ENCODE assay signal across 14 cellular contexts in genomic region chr20:49288250-49288751, GRCh38. TPM values are rescaled to one million over a fixed set of nuclear protein-coding genes. Genes with fewer than 3 reads are reported as not detected.
DNase-seq lines count a peak whose midpoint lies in the region; TF ChIP-seq lines count a peak whose summit lies in the region.
"Had no signal": no experiment of that assay in that cellular context is flagged by ENCODE, and none has a peak within 500 bp of the region (broad histone marks: within the 10 kb centered on the region; RNA-seq: fewer than 3 reads in every experiment).

No MANE protein-coding gene starts in this region.

- in situ Hi-C loops in GM23248 (cut with MboI), result no loop called here
- in situ Hi-C loops in G401 (cut with HindIII; ENCODE audit: low sequenced_read_pairs), result no loop called here

- intact Hi-C loops in A673 (cut with micrococcal nuclease; ENCODE audit: unreplicated experiment), result no loop called here
- intact Hi-C loops in activated CD4-positive, alpha-beta memory T cell treated with anti-CD3 and anti-CD28 coated beads for 36 hours (cut with micrococcal nuclease), result no loop called here

- DNase-seq in A673 (ENCODE audit: low spot score), result no peak
- DNase-seq in GM23248, result no peak
- DNase-seq in activated CD4-positive, alpha-beta memory T cell treated with anti-CD3 and anti-CD28 coated beads for 36 hours, result no peak
- DNase-seq in mesenchymal stem cell, result peak; percentile 6
- no peak for DNase-seq in NCI-H2029 treated with DMSO at 0.1 percent for 48 hours (lab: John Stamatoyannopoulos, UW)
- no peak for DNase-seq in G401 (ENCODE audit: low spot score)
- DNase-seq in NCI-H510A treated with DMSO at 0.1 percent for 48 hours (lab: John Stamatoyannopoulos, UW), result no peak
- DNase-seq in MM.1S, result no peak
- DNase-seq: CD4-positive, alpha-beta memory T cell; cortex of kidney; foreskin keratinocyte; kidney; NCI-H2107; Right ventricle myocardium superior had no signal

- H3K14ac ChIP-seq in mesenchymal stem cell (ENCODE audit: low read length in 2 of 2), result no peak overlapping the region

- H3F3A ChIP-seq in GM23248 (ENCODE audit: insufficient read depth) (peaks cover 98% of the 10 kb centered on the region), MM.1S (ENCODE audit: insufficient read depth, low read length) (peaks cover 13% of the 10 kb centered on the region; the same call in 1 of the 2 replicates)

- H4K20me1 ChIP-seq in GM23248 (ENCODE audit: insufficient read depth), result peaks cover 44% of the 10 kb centered on the region
- H4K20me1 ChIP-seq in MM.1S (ENCODE audit: insufficient read depth, low read length), result peaks cover 24% of the 10 kb centered on the region

- H3K4me1 ChIP-seq in A673 (ENCODE audit: insufficient read depth, low read length, poor library complexity, severe bottlenecking) (peaks cover 9% of the 10 kb centered on the region), GM23248 (ENCODE audit: insufficient read depth) (peaks cover 31% of the 10 kb centered on the region), mesenchymal stem cell (ENCODE audit: control insufficient read depth, insufficient read depth, low read depth, low read length) (peaks cover 4% of the 10 kb centered on the region), MM.1S (ENCODE audit: low read length) (no peaks in the 10 kb centered on the region)

- H3K27ac ChIP-seq in A673 (ENCODE audit: low read depth, low read length, poor library complexity, severe bottlenecking) (peak overlapping the region; percentile 67), GM23248 (peak overlapping the region; percentile 51), mesenchymal stem cell (ENCODE audit: low read length, poor library complexity, severe bottlenecking) (peak overlapping the region; percentile 43), MM.1S (ENCODE audit: low read length) (no peak overlapping the region)
- H3K27ac ChIP-seq: foreskin keratinocyte had no signal

- H3K27ac Mint-ChIP-seq in activated CD4-positive, alpha-beta memory T cell treated with anti-CD3 and anti-CD28 coated beads for 36 hours, result peak overlapping the region; percentile 66

- H3K9me3 Mint-ChIP-seq in activated CD4-positive, alpha-beta memory T cell treated with anti-CD3 and anti-CD28 coated beads for 36 hours, result peaks cover 34% of the 10 kb centered on the region

- TF ChIP-seq CTCF in A673 (conservative IDR thresholded peaks at IDR 0.05; ENCODE audit: low read depth, low read length) (no peak), MM.1S (IDR thresholded peaks at IDR 0.05; ENCODE audit: low read length) (no peak)

- H3K9me3 ChIP-seq in A673 (ENCODE audit: low read depth, low read length, poor library complexity, severe bottlenecking) (peaks cover 23% of the 10 kb centered on the region), GM23248 (ENCODE audit: low read depth) (no peaks in the 10 kb centered on the region), mesenchymal stem cell (ENCODE audit: control insufficient read depth, low read length) (peaks cover 17% of the 10 kb centered on the region), MM.1S (replicated peaks; ENCODE audit: insufficient read depth, low read length) (no peaks in the 10 kb centered on the region)

- no peak overlapping the region for H2BK120ac ChIP-seq in mesenchymal stem cell (ENCODE audit: low read depth, low read length)

- H2AK5ac ChIP-seq in mesenchymal stem cell (ENCODE audit: low read length, severe bottlenecking), result no peak overlapping the region

- no peak overlapping the region for H2BK5ac ChIP-seq in mesenchymal stem cell (ENCODE audit: low read depth, low read length, poor library complexity, severe bottlenecking)

- no peaks in the 10 kb centered on the region for H3K27me3 Mint-ChIP-seq in activated CD4-positive, alpha-beta memory T cell treated with anti-CD3 and anti-CD28 coated beads for 36 hours
- H3K27me3 Mint-ChIP-seq: CD4-positive, alpha-beta memory T cell had no signal

- H3K4ac ChIP-seq in mesenchymal stem cell (ENCODE audit: low read depth in 1 of 2, low read length in 2 of 2), result no peak overlapping the region

- H3K79me1 ChIP-seq in mesenchymal stem cell (replicated peaks; ENCODE audit: low read length, poor library complexity, severe bottlenecking), result no peaks in the 10 kb centered on the region

- H3K9ac ChIP-seq in GM23248, result no peak overlapping the region
- no peak overlapping the region for H3K9ac ChIP-seq in mesenchymal stem cell (ENCODE audit: low read length)
- no peak overlapping the region for H3K9ac ChIP-seq in MM.1S (ENCODE audit: low read length)

- no peak overlapping the region for H4K8ac ChIP-seq in mesenchymal stem cell (ENCODE audit: low read length)

- peaks cover 88% of the 10 kb centered on the region for H3K36me3 ChIP-seq in A673 (ENCODE audit: insufficient read depth, low read length, poor library complexity, severe bottlenecking)
- peaks cover 77% of the 10 kb centered on the region for H3K36me3 ChIP-seq in GM23248 (ENCODE audit: low read depth)
- H3K36me3 ChIP-seq in mesenchymal stem cell (ENCODE audit: control insufficient read depth in 1 of 2, insufficient read depth in 2 of 2, low read depth in 1 of 2, low read length in 2 of 2), result peaks cover 57 to 90% of the 10 kb centered on the region in 2 experiments
- H3K36me3 ChIP-seq in MM.1S (replicated peaks; ENCODE audit: insufficient read depth, low read length), result peaks cover 48% of the 10 kb centered on the region

- H2AFZ ChIP-seq in GM23248 (no peak overlapping the region), mesenchymal stem cell (ENCODE audit: low read depth, low read length) (no peak overlapping the region), MM.1S (ENCODE audit: low read length) (no peak overlapping the region)

- peaks cover 59% of the 10 kb centered on the region for H3K79me2 ChIP-seq in GM23248 (ENCODE audit: insufficient read depth)
- H3K79me2 ChIP-seq in MM.1S (ENCODE audit: low read length), result peaks cover 52% of the 10 kb centered on the region

- peaks cover 92% of the 10 kb centered on the region for H3K36me3 Mint-ChIP-seq in activated CD4-positive, alpha-beta memory T cell treated with anti-CD3 and anti-CD28 coated beads for 36 hours

- H4K91ac ChIP-seq in mesenchymal stem cell (ENCODE audit: low read length), result no peak overlapping the region

- H3K9me2 ChIP-seq in GM23248 (ENCODE audit: insufficient read depth) (no peaks in the 10 kb centered on the region), MM.1S (replicated peaks; ENCODE audit: insufficient read depth, low read length) (no peaks in the 10 kb centered on the region)

- CTCF ChIA-PET in A673 (lab: Charles Lee), result no interaction called here
- CTCF ChIA-PET in activated CD4-positive, alpha-beta memory T cell treated with anti-CD3 and anti-CD28 coated beads for 36 hours (lab: Charles Lee), result interaction anchor here (1.0 kb wide), 1 partner anchor 11 kb away, joined by 5 read pairs; no protein-coding TSS in a partner anchor

- no peak overlapping the region for H3K4me3 Mint-ChIP-seq in activated CD4-positive, alpha-beta memory T cell treated with anti-CD3 and anti-CD28 coated beads for 36 hours
- H3K4me3 Mint-ChIP-seq: CD4-positive, alpha-beta memory T cell had no signal

- H3K4me3 ChIP-seq in A673 (ENCODE audit: low read depth, low read length, poor library complexity, severe bottlenecking) (no peak overlapping the region), GM23248 (no peak overlapping the region), mesenchymal stem cell (ENCODE audit: insufficient read depth in 1 of 2, low read depth in 1 of 2, low read length in 2 of 2) (peak overlapping the region in 1 of 2 experiments; percentile 28), MM.1S (ENCODE audit: low read length) (no peak overlapping the region)

- no peak overlapping the region for H3K18ac ChIP-seq in mesenchymal stem cell (ENCODE audit: low read depth in 1 of 2, low read length in 2 of 2)

- no TSS peak for BruUV-seq in A673 (replicated peaks; lab: Mats Ljungman, UMichigan)

- H3K4me2 ChIP-seq in GM23248 (ENCODE audit: unreplicated experiment) (peak overlapping the region; percentile 23), mesenchymal stem cell (ENCODE audit: low read length, poor library complexity, severe bottlenecking) (no peak overlapping the region), MM.1S (ENCODE audit: low read depth, low read length) (no peak overlapping the region)

- H2BK15ac ChIP-seq in mesenchymal stem cell (ENCODE audit: low read depth, poor library complexity, severe bottlenecking), result no peak overlapping the region

- no peak overlapping the region for H2BK12ac ChIP-seq in mesenchymal stem cell (ENCODE audit: low read length in 2 of 2)

- WGBS in GM23248 (ENCODE audit: low coverage in 1 of 2, low lambda C conversion rate in 2 of 2, missing lambda C conversion rate in 2 of 2), 2 experiments, result 54 to 55% methylated on average over 2 of the region's 2 CpGs
- 100% methylated on average over 2 of the region's 2 CpGs for WGBS in mesenchymal stem cell

- H3K4me1 Mint-ChIP-seq in activated CD4-positive, alpha-beta memory T cell treated with anti-CD3 and anti-CD28 coated beads for 36 hours (ENCODE audit: low read depth), result peaks cover 45% of the 10 kb centered on the region

- POLR2A ChIA-PET in A673 (lab: Charles Lee; ENCODE audit: low non-redundant PET), result interaction anchor here (0.5 kb wide), 1 partner anchor 888 kb away, joined by 3 read pairs; no protein-coding TSS in a partner anchor
- POLR2A ChIA-PET in activated CD4-positive, alpha-beta memory T cell treated with anti-CD3 and anti-CD28 coated beads for 36 hours (lab: Charles Lee), result interaction anchor here (1.5 to 3.6 kb wide), 4 partner anchors 9 to 32 kb away, joined by 6 to 25 read pairs (median 16); partner anchors contain the start of gene ZNFX1

- H3K27me3 ChIP-seq in A673 (replicated peaks; ENCODE audit: insufficient read depth, low read depth, low read length, poor library complexity) (no peaks in the 10 kb centered on the region), GM23248 (replicated peaks; ENCODE audit: insufficient read depth) (no peaks in the 10 kb centered on the region), mesenchymal stem cell (ENCODE audit: control insufficient read depth in 1 of 2, insufficient read depth in 1 of 2, low read length in 2 of 2) (no peaks in the 10 kb centered on the region), MM.1S (replicated peaks; ENCODE audit: insufficient read depth, low read length) (no peaks in the 10 kb centered on the region)
- H3K27me3 ChIP-seq: foreskin keratinocyte had no signal

- no peak overlapping the region for H3K23ac ChIP-seq in mesenchymal stem cell (ENCODE audit: low read length in 2 of 2)

RNA-seq across cellular contexts. Expression of gene ZNFX1, which starts 10.4 kb away (rescaled TPM):
- 15.4 and 19.0 TPM in 2 replicates for total RNA-seq in A673 (2021)
- 46.5 and 50.7 TPM in 2 replicates for total RNA-seq in GM23248 (2014; rRNA removed; shearing (Covaris generic))
- polyA plus RNA-seq in GM23248 (2016; fragmentation: Nextera tagmentation; extraction: Ambion mirVana), result 47.3 and 49.2 TPM in 2 replicates
- total RNA-seq in activated CD4-positive, alpha-beta memory T cell treated with anti-CD3 and anti-CD28 coated beads for 36 hours, result 10 to 100 TPM; 42.5 to 45.3 TPM
- 13.4 TPM for polyA plus RNA-seq in mesenchymal stem cell (2013, experiment 1 of 2)
- 12.3 TPM for polyA plus RNA-seq in mesenchymal stem cell (2013, experiment 2 of 2)
- 8.6 and 12.3 TPM in 2 replicates for total RNA-seq in G401 (2014; rRNA removed; shearing (Covaris generic))
